1 cellular context compared by ENCODE assay signal in genomic region chr9:131618071-131618479, GRCh38.
TF ChIP-seq lines count a peak whose summit lies in the region.

No MANE protein-coding gene starts in this region.

TF ChIP-seq in HEK293, 187 proteins besides CTCF, POLR2A, EP300 and RAD21 (continued from another document):
- TF ChIP-seq TSHZ1 (tag by site-specific recombination; IDR thresholded peaks at IDR 0.05; ENCODE audit: borderline replicate concordance): no peak
- TF ChIP-seq ZNF692 (tag by site-specific recombination; IDR thresholded peaks at IDR 0.05): peak; percentile 53; the same call in 1 of the 2 replicates
- TF ChIP-seq ZNF645 (tag by site-specific recombination; IDR thresholded peaks at IDR 0.05): no peak
- TF ChIP-seq MYNN (tag by site-specific recombination; IDR thresholded peaks at IDR 0.05; ENCODE audit: borderline replicate concordance): no peak
- TF ChIP-seq ZFHX2 (tag by site-specific recombination; conservative IDR thresholded peaks at IDR 0.05): no peak
- TF ChIP-seq ZNF449 (tag by site-specific recombination; IDR thresholded peaks at IDR 0.05): peak; percentile 61; the same call in 1 of the 2 replicates
- TF ChIP-seq YY1 (tag by site-specific recombination; IDR thresholded peaks at IDR 0.05): no peak
- TF ChIP-seq BCL6B (tag by site-specific recombination; IDR thresholded peaks at IDR 0.05): no peak
- no peak for TF ChIP-seq ZNF433 (tag by site-specific recombination; IDR thresholded peaks at IDR 0.05; ENCODE audit: low read depth)
- TF ChIP-seq ZEB2 (tag by site-specific recombination; IDR thresholded peaks at IDR 0.05): peak; percentile 65; the same call in 1 of the 2 replicates
- peak; percentile 66 for TF ChIP-seq PRDM10 (tag by site-specific recombination; IDR thresholded peaks at IDR 0.05)
- no peak for TF ChIP-seq ZNF423 (tag by site-specific recombination; IDR thresholded peaks at IDR 0.05)
- TF ChIP-seq ZNF324 (tag by site-specific recombination; IDR thresholded peaks at IDR 0.05): no peak
- TF ChIP-seq ZNF202 (tag by site-specific recombination; IDR thresholded peaks at IDR 0.05; ENCODE audit: borderline replicate concordance): no peak
- no peak for TF ChIP-seq ZFP41 (tag by site-specific recombination; IDR thresholded peaks at IDR 0.05; ENCODE audit: borderline replicate concordance)
- TF ChIP-seq ZNF37A (tag by site-specific recombination; IDR thresholded peaks at IDR 0.05): no peak
- no peak for TF ChIP-seq ZNF19 (tag by site-specific recombination; IDR thresholded peaks at IDR 0.05; ENCODE audit: low read depth)
- no peak for TF ChIP-seq ZNF292 (tag by site-specific recombination; IDR thresholded peaks at IDR 0.05; ENCODE audit: borderline replicate concordance, low read depth)
- TF ChIP-seq ZNF354C (tag by site-specific recombination; IDR thresholded peaks at IDR 0.05; ENCODE audit: borderline replicate concordance, low read depth): no peak
- TF ChIP-seq ZNF677 (tag by site-specific recombination; IDR thresholded peaks at IDR 0.05): no peak
- TF ChIP-seq ZNF266 (tag by site-specific recombination; IDR thresholded peaks at IDR 0.05; ENCODE audit: low read depth): no peak
- TF ChIP-seq ZNF148 (tag by site-specific recombination; IDR thresholded peaks at IDR 0.05; ENCODE audit: borderline replicate concordance): no peak
- 0 out of 2 replicates have a peak, but pooled peaks have one; percentile 59 for TF ChIP-seq ZNF121 (tag by site-specific recombination; IDR thresholded peaks at IDR 0.05)
- no peak for TF ChIP-seq ZNF510 (tag by site-specific recombination; IDR thresholded peaks at IDR 0.05; ENCODE audit: insufficient replicate concordance)
- TF ChIP-seq ZNF350 (tag by site-specific recombination; IDR thresholded peaks at IDR 0.05): no peak
- TF ChIP-seq ZNF146 (tag by site-specific recombination; IDR thresholded peaks at IDR 0.05): no peak
- TF ChIP-seq ZNF133 (tag by site-specific recombination; IDR thresholded peaks at IDR 0.05): no peak
- TF ChIP-seq ZNF561 (tag by site-specific recombination; IDR thresholded peaks at IDR 0.05; ENCODE audit: borderline replicate concordance): peak; percentile 50; the same call in 1 of the 2 replicates
- 0 out of 2 replicates have a peak, but pooled peaks have one; percentile 32 for TF ChIP-seq GLIS2 (tag by site-specific recombination; IDR thresholded peaks at IDR 0.05)
- TF ChIP-seq ZNF394 (tag by site-specific recombination; IDR thresholded peaks at IDR 0.05; ENCODE audit: borderline replicate concordance): peak; percentile 41; the same call in 1 of the 2 replicates
- TF ChIP-seq KLF8 (tag by site-specific recombination; IDR thresholded peaks at IDR 0.05): no peak
